Comparison of ENCODE assay signal across 18 cellular contexts in genomic region chr9:75414367-75415160, GRCh38.
DNase-seq lines count a peak whose midpoint lies in the region; ATAC-seq, FAIRE-seq and TF ChIP-seq lines count a peak whose summit lies in the region.
"Had no signal": no experiment of that assay in that cellular context is flagged by ENCODE, and none has a peak within 500 bp of the region (broad histone marks: within the 10 kb centered on the region; RNA-seq: fewer than 3 reads in every experiment).

No MANE protein-coding gene starts in this region.

- 0 out of 4 replicates have a peak, but pooled peaks cover 0 to 2% of the 10 kb centered on the region in 2 experiments for H3K9me3 ChIP-seq in H1 (ENCODE audit: insufficient read depth in 2 of 2, low read depth in 1 of 2, low read length in 1 of 2)
- H3K9me3 ChIP-seq: Peyer's patch had no signal

- H3K23ac ChIP-seq in H1 (ENCODE audit: insufficient read length), result no peak overlapping the region

- H2AK5ac ChIP-seq in H1 (ENCODE audit: low read depth, low read length), result no peak overlapping the region

- no peak overlapping the region for H4K8ac ChIP-seq in H1 (ENCODE audit: extremely low read depth, insufficient read depth, low read length)

- POLR2A ChIA-PET in H1 (lab: Charles Lee; ENCODE audit: partially characterized antibody), result no interaction called here

- no peaks in the 10 kb centered on the region for H3K79me2 ChIP-seq in H1 (ENCODE audit: control insufficient read depth in 1 of 2, insufficient read depth in 2 of 2, low read length in 2 of 2)

- intact Hi-C loops in sciatic nerve (cut with DNase I), result no loop called here

- peak; percentile 57 for ATAC-seq in sciatic nerve
- ATAC-seq: GM12878 had no signal

- H2BK15ac ChIP-seq in H1 (ENCODE audit: low read length), result no peak overlapping the region

- H3K4me3 ChIP-seq in H1 (ENCODE audit: extremely low read depth in 1 of 4, insufficient read depth in 2 of 4, low read depth in 3 of 4, low read length in 4 of 4), result no peak overlapping the region
- H3K4me3 ChIP-seq: GM12878, Peyer's patch had no signal

- no peaks in the 10 kb centered on the region for H3K79me1 ChIP-seq in H1 (ENCODE audit: low read depth, low read length)

- TF ChIP-seq POLR2A in GM12892 (IDR thresholded peaks at IDR 0.05; ENCODE audit: low read depth, low read length) (no peak), H1 (IDR thresholded peaks at IDR 0.05; ENCODE audit: control extremely low read depth in 1 of 2, low read depth in 2 of 2, low read length in 2 of 2) (no peak)

- no peak overlapping the region for H3K18ac ChIP-seq in H1 (ENCODE audit: extremely low read depth, low read length)

- no peak overlapping the region for H3K4ac ChIP-seq in H1 (replicated peaks; ENCODE audit: insufficient read length, low read depth, low read length)

- TF ChIP-seq CTCF in H1 (IDR thresholded peaks at IDR 0.05; ENCODE audit: control extremely low read depth in 1 of 3, insufficient read depth in 1 of 3, low read depth in 1 of 3, low read length in 3 of 3), result no peak

- no peak overlapping the region for H3K56ac ChIP-seq in H1 (replicated peaks; ENCODE audit: insufficient read length, low read depth, low read length)

- H4K5ac ChIP-seq in H1 (ENCODE audit: insufficient read length, low read depth, low read length), result no peak overlapping the region

- H2BK12ac ChIP-seq in H1 (ENCODE audit: low read depth, low read length), result no peak overlapping the region

- FAIRE-seq in GM12892 (lab: Jason Lieb, UNC) (peak; percentile 48), H1 (lab: Jason Lieb, UNC) (no peak)
- FAIRE-seq: A204.1, GM12878 had no signal

- H2BK5ac ChIP-seq in H1 (ENCODE audit: low read depth, low read length), result no peak overlapping the region

- no peak overlapping the region for H3K14ac ChIP-seq in H1 (ENCODE audit: insufficient read length)

- H2BK20ac ChIP-seq in H1 (ENCODE audit: low read length), result peak overlapping the region; percentile 52; the same call in 1 of the 2 replicates

- CTCF ChIA-PET in H1 (lab: Charles Lee; ENCODE audit: partially characterized antibody), result interaction anchor here (1.4 kb wide), 1 partner anchor 9 kb away, joined by 4 read pairs; no protein-coding TSS in a partner anchor

- no peak overlapping the region for H3K9ac ChIP-seq in H1 (replicated peaks in 1 of 4; ENCODE audit: extremely low read depth in 1 of 4, low read depth in 3 of 4, low read length in 3 of 4)

- no peak overlapping the region for H3K27ac ChIP-seq in H1 (ENCODE audit: low read depth, low read length)
- H3K27ac ChIP-seq: Peyer's patch had no signal

- H3K27me3 ChIP-seq in H1 (replicated peaks in 1 of 4; ENCODE audit: control insufficient read depth in 3 of 4, extremely low read depth in 1 of 4, insufficient read depth in 3 of 4, low read length in 3 of 4), result no peaks in the 10 kb centered on the region
- H3K27me3 ChIP-seq: Peyer's patch had no signal

- TF ChIP-seq EP300 in H1 (IDR thresholded peaks at IDR 0.05; ENCODE audit: borderline replicate concordance in 1 of 2, low read depth in 2 of 2, low read length in 2 of 2), result no peak

- H4K20me1 ChIP-seq in H1 (replicated peaks in 1 of 2; ENCODE audit: control insufficient read depth in 1 of 2, insufficient read depth in 2 of 2, low read length in 2 of 2), result no peaks in the 10 kb centered on the region

- peak overlapping the region; percentile 7; the same call in 1 of the 2 replicates for H2AFZ ChIP-seq in H1 (ENCODE audit: low read length)

- 89% methylated on average over 5 of the region's 5 CpGs; no CpG with 5 or more reads in 1 of the 2 experiments for WGBS in H1 (ENCODE audit: extremely low coverage in 1 of 2, insufficient coverage in 1 of 2, insufficient read length in 1 of 2, insufficient replicate concordance in 2 of 2, low coverage in 1 of 2, low lambda C conversion rate in 2 of 2, missing lambda C conversion rate in 1 of 2), 2 experiments

- peak overlapping the region; percentile 34 for H4K91ac ChIP-seq in H1 (replicated peaks; ENCODE audit: insufficient read length, low read length)

- no peak overlapping the region for H3K4me2 ChIP-seq in H1 (ENCODE audit: insufficient read depth in 1 of 2, low read depth in 2 of 2, low read length in 2 of 2)

- H3K36me3 ChIP-seq in H1 (ENCODE audit: control insufficient read depth in 2 of 4, insufficient read depth in 4 of 4, low read length in 3 of 4), result no peaks in the 10 kb centered on the region
- H3K36me3 ChIP-seq: Peyer's patch had no signal

- no peak overlapping the region for H2BK120ac ChIP-seq in H1 (replicated peaks; ENCODE audit: low read depth, low read length)

- H3K4me1 ChIP-seq in H1 (replicated peaks in 1 of 4; ENCODE audit: control insufficient read depth in 3 of 4, insufficient read depth in 4 of 4, low read length in 3 of 4), result peaks cover 0 to 4% (median 2%) of the 10 kb centered on the region in 4 experiments; a peak in 2 of 7 replicates

- DNase-seq in GM12892 (ENCODE audit: insufficient read length) (no peak), H1 (ENCODE audit: low read depth in 1 of 2, low spot score in 2 of 2) (no peak), midbrain (lab: John Stamatoyannopoulos, UW) (peak; percentile 1), sciatic nerve (ENCODE audit: low spot score) (no peak), retina (no peak), SW 1271 (lab: John Stamatoyannopoulos, UW) (no peak)
- DNase-seq in stimulated activated CD8-positive, alpha-beta memory T cell treated with anti-CD3 and anti-CD28 coated beads, Interleukin-4, amount 100 ng/mL, for 48 hours, result no peak
- DNase-seq in effector CD4-positive, alpha-beta T cell, result no peak
- DNase-seq: CD4-positive, CD25-positive, alpha-beta regulatory T cell; KG1; NCI-H1092 treated with DMSO at 0.1 percent for 48 hours; NCI-H1694 treated with DMSO at 0.1 percent for 48 hours; NCI-H2171; NCI-H774; SHP77 had no signal

- H3K23me2 ChIP-seq in H1 (ENCODE audit: low read depth, low read length), result no peaks in the 10 kb centered on the region

- TF ChIP-seq RAD21 in H1 (IDR thresholded peaks at IDR 0.05 in 1 of 2, conservative IDR thresholded peaks at IDR 0.05 in 1 of 2; ENCODE audit: low read depth in 2 of 2, low read length in 2 of 2), result no peak

TF ChIP-seq in H1, 55 proteins besides CTCF, POLR2A, EP300 and RAD21:
- no peak for TF ChIP-seq GABPA (IDR thresholded peaks at IDR 0.05; ENCODE audit: borderline replicate concordance, insufficient read depth, low read length)
- no peak for TF ChIP-seq NANOG (IDR thresholded peaks at IDR 0.05; ENCODE audit: insufficient read depth, low read depth, low read length, poor library complexity, severe bottlenecking)
- TF ChIP-seq KDM4A (IDR thresholded peaks at IDR 0.05; ENCODE audit: low read depth, low read length, severe bottlenecking), result no peak
- no peak for TF ChIP-seq CBX8 (IDR thresholded peaks at IDR 0.05; ENCODE audit: borderline replicate concordance, low read depth, low read length)
- no peak for TF ChIP-seq TBP (IDR thresholded peaks at IDR 0.05; ENCODE audit: low read depth, low read length)
- no peak for TF ChIP-seq MAX (IDR thresholded peaks at IDR 0.05)
- no peak for TF ChIP-seq SRF (IDR thresholded peaks at IDR 0.05; ENCODE audit: low read depth, low read length)
- no peak for TF ChIP-seq FOSL1 (IDR thresholded peaks at IDR 0.05; ENCODE audit: insufficient read depth, low read depth, low read length)
- TF ChIP-seq BRCA1 (IDR thresholded peaks at IDR 0.05; ENCODE audit: low read depth, low read length), result no peak
- TF ChIP-seq CHD2 (IDR thresholded peaks at IDR 0.05; ENCODE audit: low read length), result no peak
- no peak for TF ChIP-seq ATF3 (IDR thresholded peaks at IDR 0.05; ENCODE audit: insufficient read depth, low read depth, low read length)
- no peak for TF ChIP-seq JUND (IDR thresholded peaks at IDR 0.05; ENCODE audit: low read length)
- TF ChIP-seq CEBPB (IDR thresholded peaks at IDR 0.05; ENCODE audit: low read depth, low read length), result no peak
- TF ChIP-seq USF2 (IDR thresholded peaks at IDR 0.05; ENCODE audit: low read length), result no peak
- TF ChIP-seq RNF2 (IDR thresholded peaks at IDR 0.05; ENCODE audit: borderline replicate concordance, low read depth, low read length, missing control alignments, poor library complexity, severe bottlenecking), result no peak
- TF ChIP-seq EGR1 (IDR thresholded peaks at IDR 0.05; ENCODE audit: borderline replicate concordance, low read depth, low read length), result no peak
- no peak for TF ChIP-seq SIX5 (IDR thresholded peaks at IDR 0.05; ENCODE audit: low read depth, low read length)
TF ChIP-seq in H1: peak in this region for 0.
